12 cellular contexts compared by ENCODE assay signal in genomic region chr13:40626566-40626965, GRCh38. TPM values are rescaled to one million over a fixed set of nuclear protein-coding genes. Genes with fewer than 3 reads are reported as not detected.
DNase-seq lines count a peak whose midpoint lies in the region; ATAC-seq and TF ChIP-seq lines count a peak whose summit lies in the region.
"Had no signal": no experiment of that assay in that cellular context is flagged by ENCODE, and none has a peak within 500 bp of the region (broad histone marks: within the 10 kb centered on the region; RNA-seq: fewer than 3 reads in every experiment).

No MANE protein-coding gene starts in this region.

- H3K9ac ChIP-seq in Karpas-422 (ENCODE audit: low read length), result no peak overlapping the region

- CTCF ChIA-PET in CD8-positive, alpha-beta T cell (lab: Charles Lee), result no interaction called here
- CTCF ChIA-PET in activated CD8-positive, alpha-beta T cell treated with anti-CD3 and anti-CD28 coated beads for 36 hours (lab: Charles Lee), result interaction anchor here (1.1 kb wide), 1 partner anchor 11 kb away, joined by 3 read pairs; no protein-coding TSS in a partner anchor

- POLR2A ChIA-PET in CD8-positive, alpha-beta T cell (lab: Charles Lee), result no interaction called here
- POLR2A ChIA-PET in activated CD8-positive, alpha-beta T cell treated with anti-CD3 and anti-CD28 coated beads for 36 hours (lab: Charles Lee), result interaction anchor here (0.5 to 1.1 kb wide), 2 partner anchors 22 to 688 kb away, joined by 3 read pairs; no protein-coding TSS in a partner anchor

- H3K4me3 ChIP-seq in CD8-positive, alpha-beta T cell (ENCODE audit: low read depth, low read length), result no peak overlapping the region
- H3K4me3 ChIP-seq in Karpas-422 (ENCODE audit: low read length) (no peak overlapping the region), neutrophil (ENCODE audit: low read depth in 1 of 2, low read length in 1 of 2) (no peak overlapping the region)
- H3K4me3 ChIP-seq: psoas muscle, testis had no signal

- H3K4me3 Mint-ChIP-seq in CD8-positive, alpha-beta T cell, result peak overlapping the region; percentile 17
- no peak overlapping the region for H3K4me3 Mint-ChIP-seq in activated naive CD8-positive, alpha-beta T cell treated with anti-CD3 and anti-CD28 coated beads for 36 hours
- no peak overlapping the region for H3K4me3 Mint-ChIP-seq in activated CD8-positive, alpha-beta T cell treated with anti-CD3 and anti-CD28 coated beads for 36 hours
- H3K4me3 Mint-ChIP-seq: activated CD4-positive, alpha-beta T cell treated with anti-CD3 and anti-CD28 coated beads, Interleukin-2, amount 10 ng/mL, durations not matched to agents 24 days and 14 days had no signal

- H3K36me3 Mint-ChIP-seq in CD8-positive, alpha-beta T cell, result peaks cover 37% of the 10 kb centered on the region
- H3K36me3 Mint-ChIP-seq in activated naive CD8-positive, alpha-beta T cell treated with anti-CD3 and anti-CD28 coated beads for 36 hours, result peaks cover 43% of the 10 kb centered on the region
- H3K36me3 Mint-ChIP-seq in activated CD8-positive, alpha-beta T cell treated with anti-CD3 and anti-CD28 coated beads for 36 hours (ENCODE audit: low read depth), result peaks cover 43% of the 10 kb centered on the region

- no peak overlapping the region for H3K27ac ChIP-seq in CD8-positive, alpha-beta T cell (ENCODE audit: low read depth, low read length)
- H3K27ac ChIP-seq in Karpas-422 (ENCODE audit: low read length), result peak overlapping the region; percentile 43; the same call in 1 of the 2 replicates
- H3K27ac ChIP-seq in neutrophil, result peak overlapping the region; percentile 6
- H3K27ac ChIP-seq: psoas muscle, testis had no signal

- peaks cover 83% of the 10 kb centered on the region for H3K4me1 ChIP-seq in CD8-positive, alpha-beta T cell (ENCODE audit: insufficient read depth, low read length)
- H3K4me1 ChIP-seq in Karpas-422 (ENCODE audit: low read length) (peaks cover 90% of the 10 kb centered on the region), neutrophil (ENCODE audit: control insufficient read depth in 1 of 2, insufficient read depth in 1 of 2, low read depth in 1 of 2, low read length in 1 of 2) (no peaks in the 10 kb centered on the region)
- H3K4me1 ChIP-seq: testis had no signal

- no peak for TF ChIP-seq CTCF in CD8-positive, alpha-beta T cell (IDR thresholded peaks at IDR 0.05)
- TF ChIP-seq CTCF in neutrophil (IDR thresholded peaks at IDR 0.05) (no peak), GM13977 (IDR thresholded peaks at IDR 0.05; ENCODE audit: extremely low read depth, insufficient read depth, missing control alignments) (no peak)
- TF ChIP-seq CTCF in activated CD8-positive, alpha-beta T cell treated with anti-CD3 and anti-CD28 coated beads for 36 hours (IDR thresholded peaks at IDR 0.05), result no peak

- in situ Hi-C loops in GM13977 (cut with MboI; ENCODE audit: low pct_unique_long_range_greater_than_20kb, low sequenced_read_pairs, unreplicated experiment), result no loop called here

- no peaks in the 10 kb centered on the region for H3K27me3 ChIP-seq in CD8-positive, alpha-beta T cell (ENCODE audit: insufficient read depth, low read length)
- H3K27me3 ChIP-seq in Karpas-422 (ENCODE audit: low read length) (no peaks in the 10 kb centered on the region), neutrophil (no peaks in the 10 kb centered on the region)
- H3K27me3 ChIP-seq: testis had no signal

- H3K9me3 Mint-ChIP-seq in CD8-positive, alpha-beta T cell, result no peaks in the 10 kb centered on the region
- no peaks in the 10 kb centered on the region for H3K9me3 Mint-ChIP-seq in activated naive CD8-positive, alpha-beta T cell treated with anti-CD3 and anti-CD28 coated beads for 36 hours
- no peaks in the 10 kb centered on the region for H3K9me3 Mint-ChIP-seq in activated CD8-positive, alpha-beta T cell treated with anti-CD3 and anti-CD28 coated beads for 36 hours
- H3K9me3 Mint-ChIP-seq: activated CD4-positive, alpha-beta T cell treated with anti-CD3 and anti-CD28 coated beads, Interleukin-2, amount 10 ng/mL, durations not matched to agents 24 days and 14 days had no signal

- peak overlapping the region; percentile 49 for H3K27ac Mint-ChIP-seq in CD8-positive, alpha-beta T cell
- H3K27ac Mint-ChIP-seq in activated naive CD8-positive, alpha-beta T cell treated with anti-CD3 and anti-CD28 coated beads for 36 hours, result peak overlapping the region; percentile 0
- H3K27ac Mint-ChIP-seq in activated CD8-positive, alpha-beta T cell treated with anti-CD3 and anti-CD28 coated beads for 36 hours, result no peak overlapping the region
- H3K27ac Mint-ChIP-seq: activated CD4-positive, alpha-beta T cell treated with anti-CD3 and anti-CD28 coated beads, Interleukin-2, amount 10 ng/mL, durations not matched to agents 24 days and 14 days had no signal

- peak overlapping the region; percentile 27 for H3K4me2 ChIP-seq in Karpas-422 (ENCODE audit: low read depth, low read length, poor library complexity, severe bottlenecking)

- H3K9me2 ChIP-seq in Karpas-422 (replicated peaks; ENCODE audit: insufficient read depth, low read length), result no peaks in the 10 kb centered on the region

- H3K9me3 ChIP-seq in CD8-positive, alpha-beta T cell (ENCODE audit: low read length), result no peaks in the 10 kb centered on the region
- H3K9me3 ChIP-seq in Karpas-422 (ENCODE audit: low read length) (no peaks in the 10 kb centered on the region), neutrophil (no peaks in the 10 kb centered on the region)
- H3K9me3 ChIP-seq: psoas muscle, testis had no signal

- peaks cover 97% of the 10 kb centered on the region for H3K79me2 ChIP-seq in Karpas-422 (ENCODE audit: low read length)

- H4K20me1 ChIP-seq in Karpas-422 (ENCODE audit: insufficient read depth, low read depth, low read length), result peaks cover 49% of the 10 kb centered on the region; the same call in 1 of the 2 replicates

- H3K36me3 ChIP-seq in CD8-positive, alpha-beta T cell (ENCODE audit: insufficient read depth, low read length), result peaks cover 5% of the 10 kb centered on the region
- H3K36me3 ChIP-seq in Karpas-422 (ENCODE audit: insufficient read depth, low read length) (no peaks in the 10 kb centered on the region; the same call in 1 of the 2 replicates), neutrophil (no peaks in the 10 kb centered on the region)

- H3K4me1 Mint-ChIP-seq in CD8-positive, alpha-beta T cell (ENCODE audit: low read depth), result peaks cover 88% of the 10 kb centered on the region
- H3K4me1 Mint-ChIP-seq in activated naive CD8-positive, alpha-beta T cell treated with anti-CD3 and anti-CD28 coated beads for 36 hours, result peaks cover 83% of the 10 kb centered on the region
- peaks cover 81% of the 10 kb centered on the region for H3K4me1 Mint-ChIP-seq in activated CD8-positive, alpha-beta T cell treated with anti-CD3 and anti-CD28 coated beads for 36 hours (ENCODE audit: low read depth)

- no peak for DNase-seq in CD8-positive, alpha-beta T cell
- no peak for DNase-seq in Karpas-422
- no peak for DNase-seq in activated naive CD8-positive, alpha-beta T cell treated with anti-CD3 and anti-CD28 coated beads for 36 hours
- DNase-seq in GM13977 (ENCODE audit: low spot score), result no peak
- no peak for DNase-seq in GF-D8 (lab: John Stamatoyannopoulos, UW)
- DNase-seq in activated CD8-positive, alpha-beta T cell treated with anti-CD3 and anti-CD28 coated beads for 36 hours, result no peak
- DNase-seq: activated CD4-positive, alpha-beta T cell treated with anti-CD3 and anti-CD28 coated beads, Interleukin-2, amount 10 ng/mL, durations not matched to agents 24 days and 14 days; kidney glomerular epithelial cell; NCI-H1436 treated with DMSO at 0.1 percent for 48 hours; psoas muscle; testis had no signal

- intact Hi-C loops in CD8-positive, alpha-beta T cell (cut with DNase I, micrococcal nuclease), result loop anchor here in 1 of 2 experiments (5.0 kb wide), 1 partner anchor 36 kb away; no protein-coding TSS in a partner anchor
- intact Hi-C loops in activated CD8-positive, alpha-beta T cell treated with anti-CD3 and anti-CD28 coated beads for 36 hours (cut with micrococcal nuclease), result no loop called here

- no peak for ATAC-seq in CD8-positive, alpha-beta T cell
- no peak for ATAC-seq in activated CD8-positive, alpha-beta T cell treated with anti-CD3 and anti-CD28 coated beads for 36 hours

- no peaks in the 10 kb centered on the region for H3K27me3 Mint-ChIP-seq in CD8-positive, alpha-beta T cell (ENCODE audit: low read depth)
- H3K27me3 Mint-ChIP-seq in activated naive CD8-positive, alpha-beta T cell treated with anti-CD3 and anti-CD28 coated beads for 36 hours, result no peaks in the 10 kb centered on the region
- H3K27me3 Mint-ChIP-seq in activated CD8-positive, alpha-beta T cell treated with anti-CD3 and anti-CD28 coated beads for 36 hours, result no peaks in the 10 kb centered on the region
- H3K27me3 Mint-ChIP-seq: activated CD4-positive, alpha-beta T cell treated with anti-CD3 and anti-CD28 coated beads, Interleukin-2, amount 10 ng/mL, durations not matched to agents 24 days and 14 days had no signal

- H2AFZ ChIP-seq in Karpas-422 (ENCODE audit: low read length), result no peak overlapping the region

RNA-seq across cellular contexts. Expression of gene FOXO1, which starts 39.9 kb away (rescaled TPM):
- total RNA-seq in CD8-positive, alpha-beta T cell, result 10 to 100 TPM; 97.2 to 97.3 TPM
- 27.6 and 51.6 TPM in 2 replicates for total RNA-seq in Karpas-422 (2014; rRNA removed; shearing (Covaris generic); ENCODE audit: low replicate concordance)
- 10 to 100 TPM; 38.4 to 38.7 TPM for total RNA-seq in activated naive CD8-positive, alpha-beta T cell treated with anti-CD3 and anti-CD28 coated beads for 36 hours
- 10 to 100 TPM; 30.6 to 30.8 TPM for total RNA-seq in activated CD8-positive, alpha-beta T cell treated with anti-CD3 and anti-CD28 coated beads for 36 hours
